In genomic region chr17:28911411-28912045, GRCh38 we compare ENCODE assay signal across 15 cellular contexts.
"Had no signal": no experiment of that assay in that cellular context is flagged by ENCODE, and none has a peak within 500 bp of the region (broad histone marks: within the 10 kb centered on the region; RNA-seq: fewer than 3 reads in every experiment).

No MANE protein-coding gene starts in this region.

- DNase-seq: activated effector memory CD4-positive, alpha-beta T cell treated with anti-CD3 and anti-CD28 coated beads, Interleukin-2, amount 50 U/mL, for 16 hours; heart left ventricle; left ventricle myocardium inferior; naive B cell; spleen; stimulated activated CD4-positive, alpha-beta T cell treated with anti-CD3 and anti-CD28 coated beads, Interleukin-1b, Interleukin-23, amount 100 ng/mL, for 48 hours; stimulated activated naive B cell treated with anti-CD40 and anti-IgM and Interleukin-4, amounts not matched to agents 10 μg/mL and 1 μg/mL and 100 μg/mL, for 72 hours; T-helper 1 cell had no signal

- H3K4me1 Mint-ChIP-seq: naive B cell had no signal

- FAIRE-seq: bronchial epithelial cell, frontal cortex, islet of Langerhans, TTC549 had no signal

- ATAC-seq: heart left ventricle; stimulated activated naive B cell treated with anti-CD40 and anti-IgM and Interleukin-4, amounts not matched to agents 10 μg/mL and 1 μg/mL and 100 μg/mL, for 72 hours had no signal

- H3K9me3 Mint-ChIP-seq: naive B cell; stimulated activated naive B cell treated with anti-CD40 and anti-IgM and Interleukin-4, amounts not matched to agents 10 μg/mL and 1 μg/mL and 100 μg/mL, for 72 hours had no signal

- H3K9me3 ChIP-seq: heart left ventricle, left ventricle myocardium inferior, neutrophil, spleen had no signal

- H3K27ac Mint-ChIP-seq: activated naive CD8-positive, alpha-beta T cell had no signal

- H3K4me3 Mint-ChIP-seq: activated naive CD8-positive, alpha-beta T cell; naive B cell; stimulated activated naive B cell treated with anti-CD40 and anti-IgM and Interleukin-4, amounts not matched to agents 10 μg/mL and 1 μg/mL and 100 μg/mL, for 72 hours had no signal

- H3K27ac ChIP-seq: heart left ventricle, left ventricle myocardium inferior, neutrophil, SK-N-MC had no signal

- H3K4me3 ChIP-seq: heart left ventricle, left ventricle myocardium inferior, SK-N-MC, spleen had no signal

- H3K27me3 ChIP-seq: heart left ventricle, neutrophil, spleen had no signal

- H3K27me3 Mint-ChIP-seq: activated naive CD8-positive, alpha-beta T cell; naive B cell; stimulated activated naive B cell treated with anti-CD40 and anti-IgM and Interleukin-4, amounts not matched to agents 10 μg/mL and 1 μg/mL and 100 μg/mL, for 72 hours had no signal
